12 cellular contexts compared by ENCODE assay signal in the genomic region with DNA sequence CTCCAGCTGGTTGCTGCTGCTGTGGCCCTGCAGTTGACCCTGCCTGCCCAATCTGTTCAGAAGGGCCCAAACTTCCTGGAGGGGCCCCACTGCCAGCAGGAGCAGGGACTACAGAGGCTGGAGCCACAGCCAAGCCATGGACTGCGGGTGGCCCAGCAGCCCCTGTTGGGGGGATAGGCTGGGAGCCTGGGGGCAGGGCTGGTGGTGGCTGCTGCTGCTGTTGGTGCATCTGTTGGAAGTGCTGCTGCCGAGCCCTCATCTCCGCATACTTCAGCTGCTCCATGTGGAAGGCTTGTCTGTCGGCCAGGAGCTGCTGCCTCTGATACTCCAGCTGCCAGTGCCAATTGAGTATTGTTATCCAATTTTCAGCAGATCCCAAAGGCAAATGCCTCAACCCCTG. TPM values are rescaled to one million over a fixed set of nuclear protein-coding genes. Genes with fewer than 3 reads are reported as not detected.
DNase-seq lines count a peak whose midpoint lies in the region; ATAC-seq and TF ChIP-seq lines count a peak whose summit lies in the region.
"Had no signal": no experiment of that assay in that cellular context is flagged by ENCODE, and none has a peak within 500 bp of the region (broad histone marks: within the 10 kb centered on the region; RNA-seq: fewer than 3 reads in every experiment).

No MANE protein-coding gene starts in this region.

- ATAC-seq in activated naive CD4-positive, alpha-beta T cell treated with anti-CD3 and anti-CD28 coated beads, Interleukin-2, amount 50 U/mL, for 72 hours: no peak
- ATAC-seq in GM18498 (IDR thresholded peaks at IDR 0.05; ENCODE audit: unreplicated experiment): no peak

- TF ChIP-seq CTCF in esophagus muscularis mucosa (IDR thresholded peaks at IDR 0.05): no peak

- no peaks in the 10 kb centered on the region for H3K27me3 ChIP-seq in esophagus muscularis mucosa
- no peaks in the 10 kb centered on the region for H3K27me3 ChIP-seq in stomach smooth muscle (ENCODE audit: control insufficient read depth in 1 of 2, insufficient read depth in 2 of 2, low read length in 2 of 2)
- H3K27me3 ChIP-seq: ascending aorta, hepatocyte, testis had no signal

- H3K27ac ChIP-seq in esophagus muscularis mucosa (replicated peaks in 1 of 4): peak overlapping the region; percentile 36 to 97 (median 76)
- peak overlapping the region; percentile 24 for H3K27ac ChIP-seq in stomach smooth muscle (ENCODE audit: low read length)
- H3K27ac ChIP-seq: ascending aorta, hepatocyte, testis had no signal

- H3K9me3 Mint-ChIP-seq in activated naive CD4-positive, alpha-beta T cell treated with anti-CD3 and anti-CD28 coated beads, Interleukin-2, amount 50 U/mL, for 72 hours: no peaks in the 10 kb centered on the region

- no peaks in the 10 kb centered on the region for H3K9me3 ChIP-seq in esophagus muscularis mucosa
- no peaks in the 10 kb centered on the region for H3K9me3 ChIP-seq in stomach smooth muscle (ENCODE audit: control insufficient read depth in 2 of 2, low read length in 2 of 2)
- H3K9me3 ChIP-seq: ascending aorta, testis had no signal

- intact Hi-C loops in esophagus muscularis mucosa (cut with DNase I): loop anchor here (2.0 kb wide), 1 partner anchor 19 kb away; no protein-coding TSS in a partner anchor

- peaks cover 13 to 22% of the 10 kb centered on the region in 2 donors for H3K36me3 Mint-ChIP-seq in activated naive CD4-positive, alpha-beta T cell treated with anti-CD3 and anti-CD28 coated beads, Interleukin-2, amount 50 U/mL, for 72 hours

- H3K36me3 ChIP-seq in esophagus muscularis mucosa (peaks cover 64 to 100% (median 99%) of the 10 kb centered on the region in 4 donors), stomach smooth muscle (ENCODE audit: control insufficient read depth in 2 of 2, insufficient read depth in 2 of 2, low read length in 2 of 2) (peaks cover 44 to 56% of the 10 kb centered on the region in 2 donors)

- no peak overlapping the region for H3K9ac ChIP-seq in stomach smooth muscle (ENCODE audit: low read length in 2 of 2)

- H3K27ac Mint-ChIP-seq in activated naive CD4-positive, alpha-beta T cell treated with anti-CD3 and anti-CD28 coated beads, Interleukin-2, amount 50 U/mL, for 72 hours: peak overlapping the region; percentile 70 to 88

- TF ChIP-seq POLR2A in esophagus muscularis mucosa (IDR thresholded peaks at IDR 0.05; ENCODE audit: low read depth): no peak

- TF ChIP-seq EP300 in esophagus muscularis mucosa (IDR thresholded peaks at IDR 0.05): no peak

- H3K4me1 ChIP-seq in esophagus muscularis mucosa (peaks cover 17 to 49% (median 45%) of the 10 kb centered on the region in 4 donors), stomach smooth muscle (ENCODE audit: control insufficient read depth, insufficient read depth, low read length) (peaks cover 36% of the 10 kb centered on the region)

- WGBS in esophagus muscularis mucosa: no CpG with 5 or more reads among the region's 4 CpGs

- H3K4me3 ChIP-seq in esophagus muscularis mucosa: no peak overlapping the region
- H3K4me3 ChIP-seq in stomach smooth muscle (ENCODE audit: low read length in 2 of 2): no peak overlapping the region
- H3K4me3 ChIP-seq: ascending aorta, hepatocyte, testis had no signal

- no peak for DNase-seq in activated naive CD4-positive, alpha-beta T cell treated with anti-CD3 and anti-CD28 coated beads, Interleukin-2, amount 50 U/mL, for 72 hours (ENCODE audit: low spot score in 2 of 2)
- no peak for DNase-seq in activated naive CD4-positive, alpha-beta T cell treated with anti-CD3 and anti-CD28 coated beads, Interleukin-2, amount 50 U/mL, for 16 hours
- no peak for DNase-seq in esophagus muscularis mucosa (ENCODE audit: extremely low spot score)
- DNase-seq in COLO668 (lab: John Stamatoyannopoulos, UW; ENCODE audit: unreplicated experiment): no peak
- DNase-seq: effector memory CD4-positive, alpha-beta T cell; NCI-H1048; NCI-H446; testis had no signal

RNA-seq across cellular contexts. Expression of gene MYL6, which starts 7.2 kb away (rescaled TPM):
- total RNA-seq in activated naive CD4-positive, alpha-beta T cell treated with anti-CD3 and anti-CD28 coated beads, Interleukin-2, amount 50 U/mL, for 72 hours: 1,000 to 10,000 TPM; 1,014 to 1,193 TPM
- 1,000 to 10,000 TPM; 5,145 to 8,531 (median 5,986) TPM for total RNA-seq in esophagus muscularis mucosa

RNA-seq across cellular contexts. Expression of gene MYL6B, which starts 13.0 kb away (rescaled TPM):
- total RNA-seq in activated naive CD4-positive, alpha-beta T cell treated with anti-CD3 and anti-CD28 coated beads, Interleukin-2, amount 50 U/mL, for 72 hours: 100 to 1,000 TPM in 1 of 2 donors, 10 to 100 TPM in 1; 99.7 to 112 TPM
- 10 to 100 TPM; 28.5 to 39.4 (median 33.6) TPM for total RNA-seq in esophagus muscularis mucosa

RNA-seq across cellular contexts. Expression of gene SMARCC2, which starts 23.9 kb away (rescaled TPM):
- 100 to 1,000 TPM; 101 to 123 TPM for total RNA-seq in activated naive CD4-positive, alpha-beta T cell treated with anti-CD3 and anti-CD28 coated beads, Interleukin-2, amount 50 U/mL, for 72 hours
- total RNA-seq in esophagus muscularis mucosa: 100 to 1,000 TPM in 2 of 4 donors, 10 to 100 TPM in 2; 62.1 to 111 (median 94.3) TPM

RNA-seq across cellular contexts. Expression of gene ESYT1, which starts 37.3 kb away (rescaled TPM):
- 100 to 1,000 TPM; 159 to 197 TPM for total RNA-seq in activated naive CD4-positive, alpha-beta T cell treated with anti-CD3 and anti-CD28 coated beads, Interleukin-2, amount 50 U/mL, for 72 hours
- 100 to 1,000 TPM; 151 to 245 (median 214) TPM for total RNA-seq in esophagus muscularis mucosa

RNA-seq across cellular contexts. Expression of gene ZC3H10, which starts 47.3 kb away (rescaled TPM):
- 10 to 100 TPM in 1 of 2 donors, 1 to 10 TPM in 1; 7.1 to 15.0 TPM for total RNA-seq in activated naive CD4-positive, alpha-beta T cell treated with anti-CD3 and anti-CD28 coated beads, Interleukin-2, amount 50 U/mL, for 72 hours
- total RNA-seq in esophagus muscularis mucosa: 1 to 10 TPM; 5.0 to 7.9 (median 6.6) TPM

Comparison
In these comparisons a context has a peak if more than half of its experiments do, and no peak if none do; other contexts are left out.
1. RNA of gene MYL6, which starts 7.2 kb away (total RNA-seq): 5,145 to 8,531 TPM in esophagus muscularis mucosa; 1,014 to 1,193 TPM in activated naive CD4-positive, alpha-beta T cell treated with anti-CD3 and anti-CD28 coated beads, Interleukin-2, amount 50 U/mL, for 72 hours; every median in the first group is over 4 times any median in the second.